In genomic region chr6:8499540-8499939, GRCh38 we compare ENCODE assay signal across 1 cellular context.
TF ChIP-seq lines count a peak whose summit lies in the region.

No MANE protein-coding gene starts in this region.

TF ChIP-seq in H1, 55 proteins besides CTCF, POLR2A, EP300 and RAD21 (continued from another document):
- TF ChIP-seq SP1 (IDR thresholded peaks at IDR 0.05; ENCODE audit: low read depth, low read length) (no peak), KDM5A (IDR thresholded peaks at IDR 0.05; ENCODE audit: low read length) (no peak), BACH1 (IDR thresholded peaks at IDR 0.05; ENCODE audit: low read length) (no peak)
TF ChIP-seq in H1: peak in this region for 0.
